7 cellular contexts compared by ENCODE assay signal in the genomic region with DNA sequence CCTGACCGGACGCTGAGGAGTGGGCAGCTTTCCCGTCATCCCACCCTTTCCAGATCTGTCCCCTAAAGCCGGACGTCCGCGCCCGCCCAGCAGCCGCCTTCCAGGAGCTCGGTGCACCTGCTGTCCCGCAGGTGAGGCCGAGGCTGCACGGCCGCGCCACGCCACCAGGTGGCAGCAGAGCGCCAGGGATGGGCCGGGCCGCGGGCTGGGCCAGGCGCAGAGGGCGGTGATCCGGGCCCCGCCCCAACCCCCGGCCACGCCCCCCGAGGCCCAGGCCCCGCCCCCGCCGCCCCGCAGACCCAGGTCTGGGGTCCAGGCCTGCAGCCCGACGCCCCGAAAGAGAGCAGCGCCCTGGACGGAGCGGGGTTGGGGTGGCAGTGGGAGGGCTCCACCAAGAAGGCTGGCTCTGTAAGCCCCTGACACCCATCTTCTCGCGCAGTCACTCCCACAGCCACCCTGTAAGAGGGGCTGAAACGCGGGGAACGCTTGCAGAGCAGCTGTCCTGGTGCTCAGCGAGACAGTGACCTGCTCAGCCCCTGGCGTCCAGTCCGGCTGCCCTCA. TPM values are rescaled to one million over a fixed set of nuclear protein-coding genes. Genes with fewer than 3 reads are reported as not detected.
DNase-seq lines count a peak whose midpoint lies in the region; TF ChIP-seq lines count a peak whose summit lies in the region.

No MANE protein-coding gene starts in this region.

- H3K36me3 ChIP-seq in iPS DF 6.9 (ENCODE audit: control insufficient read depth, insufficient read depth, low read length), result no peaks in the 10 kb centered on the region
- no peaks in the 10 kb centered on the region for H3K36me3 ChIP-seq in spleen

- intact Hi-C loops in spleen (cut with DNase I; ENCODE audit: low total_unique reads), result loop anchor here (5.0 kb wide), 1 partner anchor 450 kb away; no protein-coding TSS in a partner anchor

- no CpG with 5 or more reads among the region's 45 CpGs for WGBS in iPS DF 6.9 (ENCODE audit: insufficient coverage, insufficient read length)
- 10 to 39% (median 13%) methylated on average over 12 to 45 of the region's 45 CpGs for WGBS in spleen, 5 donors

- H3K27ac ChIP-seq in iPS DF 6.9 (ENCODE audit: low read length) (no peak overlapping the region), spleen (no peak overlapping the region)

- no peaks in the 10 kb centered on the region for H3K4me1 ChIP-seq in iPS DF 6.9 (ENCODE audit: control insufficient read depth, insufficient read depth, low read length)
- peaks cover 0 to 14% (median 10%) of the 10 kb centered on the region in 6 donors for H3K4me1 ChIP-seq in spleen

- H3K27me3 ChIP-seq in iPS DF 6.9 (ENCODE audit: control insufficient read depth, insufficient read depth, low read length), result no peaks in the 10 kb centered on the region
- peaks cover 0 to 46% (median 0%) of the 10 kb centered on the region in 7 donors for H3K27me3 ChIP-seq in spleen (replicated peaks in 1 of 7)

- peak; percentile 76 for TF ChIP-seq CTCF in GM12864 (IDR thresholded peaks at IDR 0.05; ENCODE audit: low read depth, low read length, missing control alignments)
- peak; percentile 60 to 99 (median 94) for TF ChIP-seq CTCF in spleen (IDR thresholded peaks at IDR 0.05 in 8 of 11, conservative IDR thresholded peaks at IDR 0.05 in 3 of 11)

- DNase-seq in GM12864 (ENCODE audit: low read depth), result no peak
- peak; percentile 80 for DNase-seq in HK-2 (ENCODE audit: unreplicated experiment)
- peak; percentile 61 to 83 (median 78) for DNase-seq in T-helper 2 cell
- DNase-seq in amygdala (lab: John Stamatoyannopoulos, UW), result peak in 38 of 56 donors; percentile 11 to 77 (median 38)
- DNase-seq in iPS DF 6.9 (ENCODE audit: low read depth, low spot score), result peak; percentile 41
- DNase-seq in spleen, result peak; percentile 95
- no peak for DNase-seq in dedifferentiated amniotic fluid mesenchymal stem cell (ENCODE audit: extremely low spot score)

- TF ChIP-seq POLR2A in spleen (IDR thresholded peaks at IDR 0.05), result no peak

- no peak overlapping the region for H3K4me3 ChIP-seq in GM12864 (ENCODE audit: low read depth, low read length)
- peak overlapping the region; percentile 2; the same call in 1 of the 2 replicates for H3K4me3 ChIP-seq in iPS DF 6.9 (ENCODE audit: low read length)
- peak overlapping the region in 1 of 8 donors; percentile 43 for H3K4me3 ChIP-seq in spleen

- H3K9me3 ChIP-seq in iPS DF 6.9 (ENCODE audit: control insufficient read depth, insufficient read depth, low read length), result no peaks in the 10 kb centered on the region
- H3K9me3 ChIP-seq in spleen, result peaks cover 0 to 8% (median 5%) of the 10 kb centered on the region in 8 donors

RNA-seq across cellular contexts. Expression of gene FOXL3, which starts 32.2 kb away (rescaled TPM):
- not detected for total RNA-seq in spleen
- polyA plus RNA-seq in spleen, result not detected

Comparison
In these comparisons a context has a peak if more than half of its experiments do, and no peak if none do; other contexts are left out.
1. DNase-seq: peak in HK-2 (single experiment), T-helper 2 cell (5 of 5), amygdala (38 of 56), iPS DF 6.9 (single experiment) and spleen (single experiment); none in GM12864 (single experiment) and dedifferentiated amniotic fluid mesenchymal stem cell (single experiment).